ENCODE assay signal across 10 cellular contexts in genomic region chr9:14961372-14962068, GRCh38. TPM values are rescaled to one million over a fixed set of nuclear protein-coding genes. Genes with fewer than 3 reads are reported as not detected.
DNase-seq lines count a peak whose midpoint lies in the region; ATAC-seq and TF ChIP-seq lines count a peak whose summit lies in the region.
"Had no signal": no experiment of that assay in that cellular context is flagged by ENCODE, and none has a peak within 500 bp of the region (broad histone marks: within the 10 kb centered on the region; RNA-seq: fewer than 3 reads in every experiment).

No MANE protein-coding gene starts in this region.

- peak overlapping the region; percentile 57 for H3K27ac Mint-ChIP-seq in neural crest cell (ENCODE audit: unreplicated experiment)

- H3K36me3 ChIP-seq in body of pancreas (replicated peaks in 1 of 2; ENCODE audit: insufficient read depth in 1 of 2, low read depth in 2 of 2): no peaks in the 10 kb centered on the region
- H3K36me3 ChIP-seq: MG63 had no signal

- no peak for TF ChIP-seq POLR2A in body of pancreas (IDR thresholded peaks at IDR 0.05)

- H3K27ac ChIP-seq in body of pancreas: peak overlapping the region in 3 of 4 donors; percentile 9 to 40 (median 17)

- WGBS in body of pancreas, 2 donors: 40 to 53% methylated on average over 5 to 6 of the region's 6 CpGs

- ATAC-seq in body of pancreas (peak; percentile 92), omental fat pad (ENCODE audit: low FRiP score) (no peak), HG03097 (IDR thresholded peaks at IDR 0.05; ENCODE audit: low FRiP score, unreplicated experiment) (no peak)

- no peaks in the 10 kb centered on the region for H3K9me3 Mint-ChIP-seq in neural crest cell

- peaks cover 22% of the 10 kb centered on the region for H3K4me1 Mint-ChIP-seq in neural crest cell

- peaks cover 16% of the 10 kb centered on the region for H3K4me1 ChIP-seq in body of pancreas

- intact Hi-C loops in body of pancreas (cut with DNase I): no loop called here

- no peak overlapping the region for H3K4me3 Mint-ChIP-seq in neural crest cell

- no peaks in the 10 kb centered on the region for H3K27me3 ChIP-seq in body of pancreas
- H3K27me3 ChIP-seq: MG63 had no signal

- TF ChIP-seq CTCF in body of pancreas (IDR thresholded peaks at IDR 0.05) (no peak), neural crest cell (conservative IDR thresholded peaks at IDR 0.05) (no peak), omental fat pad (IDR thresholded peaks at IDR 0.05) (no peak)

- peak; percentile 61 for DNase-seq in H4 (ENCODE audit: low spot score)
- DNase-seq in M059J (ENCODE audit: low read depth): peak; percentile 21
- peak; percentile 56 to 79 (median 66) for DNase-seq in body of pancreas
- DNase-seq in neural crest cell (ENCODE audit: low read depth, low spot score): no peak
- DNase-seq in omental fat pad (ENCODE audit: low spot score): no peak
- no peak for DNase-seq in putamen (ENCODE audit: low spot score)
- DNase-seq: islet precursor cell, MG63, T-helper 9 cell had no signal

- no peaks in the 10 kb centered on the region for H3K36me3 Mint-ChIP-seq in neural crest cell (ENCODE audit: low read depth)

- no peaks in the 10 kb centered on the region for H3K9me3 ChIP-seq in body of pancreas
- H3K9me3 ChIP-seq: MG63 had no signal

- H3K4me3 ChIP-seq in body of pancreas: no peak overlapping the region
- H3K4me3 ChIP-seq: MG63 had no signal

- no peaks in the 10 kb centered on the region for H3K27me3 Mint-ChIP-seq in neural crest cell (ENCODE audit: low read depth)

RNA-seq across cellular contexts. Expression of gene FREM1, which starts 51.3 kb away (rescaled TPM):
- total RNA-seq in H4 (2014; rRNA removed; shearing (Covaris generic)): 0.06 and 0.19 TPM in 2 replicates
- total RNA-seq in M059J (2014; rRNA removed; shearing (Covaris generic)): 0.02 TPM in 1 of 2 replicates, not detected in the other
- 10 to 100 TPM in 1 of 2 donors, 1 to 10 TPM in 1; 9.1 to 19.1 TPM for total RNA-seq in body of pancreas
- total RNA-seq in neural crest cell: 57.5 and 57.7 TPM in 2 replicates
- total RNA-seq in omental fat pad: 1 to 10 TPM; 1.3 to 5.0 (median 2.2) TPM

Comparison
In these comparisons a context has a peak if more than half of its experiments do, and no peak if none do; other contexts are left out.
1. DNase-seq: peak in H4 (single experiment), M059J (single experiment) and body of pancreas (4 of 4); none in neural crest cell (single experiment), omental fat pad (single experiment) and putamen (single experiment).